In genomic region chr5:149283611-149284480, GRCh38 we compare ENCODE assay signal across 12 cellular contexts. TPM values are rescaled to one million over a fixed set of nuclear protein-coding genes. Genes with fewer than 3 reads are reported as not detected.
A peak's percentile ranks its signal among the peaks of the same experiment; 100 is the strongest.
DNase-seq lines count a peak whose midpoint lies in the region; FAIRE-seq and TF ChIP-seq lines count a peak whose summit lies in the region.
"Had no signal": no experiment of that assay in that cellular context is flagged by ENCODE, and none has a peak within 500 bp of the region (broad histone marks: within the 10 kb centered on the region; RNA-seq: fewer than 3 reads in every experiment).

No MANE protein-coding gene starts in this region.

- DNase-seq in breast epithelium (ENCODE audit: low spot score in 2 of 2) (no peak), MCF 10A (ENCODE audit: unreplicated experiment) (no peak), NCI-H510A (lab: John Stamatoyannopoulos, UW) (peak; percentile 47), fibroblast of the conjunctiva (ENCODE audit: low read depth) (peak; percentile 22), thyroid gland (no peak), D721Med (ENCODE audit: insufficient read length, low spot score) (no peak), urothelium cell line (ENCODE audit: low spot score) (no peak), SJCRH30 (no peak)
- DNase-seq: activated CD8-positive, alpha-beta memory T cell treated with anti-CD3 and anti-CD28 coated beads, Interleukin-2, amount 10 ng/mL, durations not matched to agents 7 days and 5 days; activated naive CD8-positive, alpha-beta T cell treated with anti-CD3 and anti-CD28 coated beads, Interleukin-2, amount 10 ng/mL, durations not matched to agents 7 days and 5 days; EL had no signal

- H3K4me3 Mint-ChIP-seq in MCF 10A (ENCODE audit: unreplicated experiment) = no peak overlapping the region
- H3K4me3 Mint-ChIP-seq: activated CD8-positive, alpha-beta memory T cell treated with anti-CD3 and anti-CD28 coated beads, Interleukin-2, amount 10 ng/mL, durations not matched to agents 7 days and 5 days; activated naive CD8-positive, alpha-beta T cell treated with anti-CD3 and anti-CD28 coated beads, Interleukin-2, amount 10 ng/mL, durations not matched to agents 7 days and 5 days had no signal

- no peaks in the 10 kb centered on the region for H3K27me3 Mint-ChIP-seq in MCF 10A (ENCODE audit: insufficient read depth, unreplicated experiment)

- H3K4me1 Mint-ChIP-seq in MCF 10A (ENCODE audit: insufficient read depth, unreplicated experiment) = peaks cover 13% of the 10 kb centered on the region
- H3K4me1 Mint-ChIP-seq: activated CD8-positive, alpha-beta memory T cell treated with anti-CD3 and anti-CD28 coated beads, Interleukin-2, amount 10 ng/mL, durations not matched to agents 7 days and 5 days had no signal

- peak overlapping the region; percentile 50 to 68 for H3K27ac ChIP-seq in breast epithelium
- peak overlapping the region in 2 of 3 donors; percentile 20 to 40 for H3K27ac ChIP-seq in thyroid gland
- no peak overlapping the region for H3K27ac ChIP-seq in SJCRH30

- TF ChIP-seq POLR2A in breast epithelium (IDR thresholded peaks at IDR 0.05) (no peak), thyroid gland (IDR thresholded peaks at IDR 0.05) (no peak)

- CTCF ChIA-PET in MCF 10A (lab: Yijun Ruan, JAX) = interaction anchor here (0.7 to 1.2 kb wide), 3 partner anchors 9 to 36 kb away, joined by 3 read pairs; no protein-coding TSS in a partner anchor

- H3K4me3 ChIP-seq in breast epithelium (no peak overlapping the region), thyroid gland (replicated peaks in 1 of 3) (no peak overlapping the region), SJCRH30 (no peak overlapping the region)

- no peaks in the 10 kb centered on the region for H3K27me3 ChIP-seq in breast epithelium
- H3K27me3 ChIP-seq in thyroid gland = no peaks in the 10 kb centered on the region
- H3K27me3 ChIP-seq in SJCRH30 = 0 out of 2 replicates have a peak, but pooled peaks cover 5% of the 10 kb centered on the region

- H3K36me3 ChIP-seq in breast epithelium (no peaks in the 10 kb centered on the region), thyroid gland (no peaks in the 10 kb centered on the region), SJCRH30 (no peaks in the 10 kb centered on the region)

- no peak overlapping the region for H3K27ac Mint-ChIP-seq in MCF 10A (ENCODE audit: low read depth, unreplicated experiment)
- H3K27ac Mint-ChIP-seq: activated CD8-positive, alpha-beta memory T cell treated with anti-CD3 and anti-CD28 coated beads, Interleukin-2, amount 10 ng/mL, durations not matched to agents 7 days and 5 days; activated naive CD8-positive, alpha-beta T cell treated with anti-CD3 and anti-CD28 coated beads, Interleukin-2, amount 10 ng/mL, durations not matched to agents 7 days and 5 days had no signal

- H3K9me3 ChIP-seq in breast epithelium (no peaks in the 10 kb centered on the region), thyroid gland (no peaks in the 10 kb centered on the region), SJCRH30 (replicated peaks) (no peaks in the 10 kb centered on the region)

- WGBS in thyroid gland, 2 donors = 68 to 70% methylated on average over 11 of the region's 11 CpGs

- intact Hi-C loops in breast epithelium (cut with DNase I; ENCODE audit: low total_unique reads) = no loop called here
- intact Hi-C loops in MCF 10A (cut with micrococcal nuclease) = no loop called here
- intact Hi-C loops in thyroid gland (cut with DNase I) = no loop called here

- POLR2A ChIA-PET in MCF 10A (lab: Yijun Ruan, JAX) = interaction anchor here (0.6 to 1.6 kb wide), 4 partner anchors 12 to 855 kb away, joined by 3 to 4 read pairs (median 3); no protein-coding TSS in a partner anchor

- FAIRE-seq in D721Med (lab: Jason Lieb, UNC) = no peak
- FAIRE-seq in urothelium cell line (lab: Jason Lieb, UNC) = no peak
- FAIRE-seq: RCC 7860 had no signal

- H3K4me1 ChIP-seq in breast epithelium (no peaks in the 10 kb centered on the region), thyroid gland (no peaks in the 10 kb centered on the region), SJCRH30 (no peaks in the 10 kb centered on the region; the same call in 1 of the 2 replicates)

- no peaks in the 10 kb centered on the region for H3K36me3 Mint-ChIP-seq in MCF 10A (ENCODE audit: insufficient read depth, unreplicated experiment)
- H3K36me3 Mint-ChIP-seq: activated CD8-positive, alpha-beta memory T cell treated with anti-CD3 and anti-CD28 coated beads, Interleukin-2, amount 10 ng/mL, durations not matched to agents 7 days and 5 days; activated naive CD8-positive, alpha-beta T cell treated with anti-CD3 and anti-CD28 coated beads, Interleukin-2, amount 10 ng/mL, durations not matched to agents 7 days and 5 days had no signal

- BruUV-seq in MCF 10A (replicated peaks; lab: Mats Ljungman, UMichigan) = no TSS peak

- no peaks in the 10 kb centered on the region for H3K9me3 Mint-ChIP-seq in MCF 10A (ENCODE audit: unreplicated experiment)
- H3K9me3 Mint-ChIP-seq: activated naive CD8-positive, alpha-beta T cell treated with anti-CD3 and anti-CD28 coated beads, Interleukin-2, amount 10 ng/mL, durations not matched to agents 7 days and 5 days had no signal

- TF ChIP-seq CTCF in breast epithelium (IDR thresholded peaks at IDR 0.05) = no peak
- no peak for TF ChIP-seq CTCF in MCF 10A (IDR thresholded peaks at IDR 0.05; ENCODE audit: unreplicated experiment)
- TF ChIP-seq CTCF in thyroid gland (IDR thresholded peaks at IDR 0.05) = no peak
- no peak for TF ChIP-seq CTCF in D721Med (IDR thresholded peaks at IDR 0.05; ENCODE audit: insufficient read depth, missing control alignments)

RNA-seq across cellular contexts. Expression of gene AFAP1L1, which starts 12.2 kb away (rescaled TPM):
- total RNA-seq in breast epithelium (100 to 1,000 TPM in 1 of 3 donors, 10 to 100 TPM in 2; 13.3 to 108 (median 26.5) TPM), MCF 10A (2022) (4.8 TPM in 2 replicates), thyroid gland (10 to 100 TPM; 15.9 to 43.1 (median 26.8) TPM)
- total RNA-seq in SJCRH30 (2014; rRNA removed; shearing (Covaris generic)) = 0.45 and 0.56 TPM in 2 replicates
- total RNA-seq: activated CD8-positive, alpha-beta memory T cell treated with anti-CD3 and anti-CD28 coated beads, Interleukin-2, amount 10 ng/mL, durations not matched to agents 7 days and 5 days had no signal

Comparison
In these comparisons a context has a peak if more than half of its experiments do, and no peak if none do; other contexts are left out.
1. DNase-seq: peak in NCI-H510A (single experiment) and fibroblast of the conjunctiva (single experiment); none in breast epithelium (0 of 2), MCF 10A (single experiment), thyroid gland (0 of 2), D721Med (single experiment), urothelium cell line (single experiment) and SJCRH30 (0 of 2).